In the genomic region with DNA sequence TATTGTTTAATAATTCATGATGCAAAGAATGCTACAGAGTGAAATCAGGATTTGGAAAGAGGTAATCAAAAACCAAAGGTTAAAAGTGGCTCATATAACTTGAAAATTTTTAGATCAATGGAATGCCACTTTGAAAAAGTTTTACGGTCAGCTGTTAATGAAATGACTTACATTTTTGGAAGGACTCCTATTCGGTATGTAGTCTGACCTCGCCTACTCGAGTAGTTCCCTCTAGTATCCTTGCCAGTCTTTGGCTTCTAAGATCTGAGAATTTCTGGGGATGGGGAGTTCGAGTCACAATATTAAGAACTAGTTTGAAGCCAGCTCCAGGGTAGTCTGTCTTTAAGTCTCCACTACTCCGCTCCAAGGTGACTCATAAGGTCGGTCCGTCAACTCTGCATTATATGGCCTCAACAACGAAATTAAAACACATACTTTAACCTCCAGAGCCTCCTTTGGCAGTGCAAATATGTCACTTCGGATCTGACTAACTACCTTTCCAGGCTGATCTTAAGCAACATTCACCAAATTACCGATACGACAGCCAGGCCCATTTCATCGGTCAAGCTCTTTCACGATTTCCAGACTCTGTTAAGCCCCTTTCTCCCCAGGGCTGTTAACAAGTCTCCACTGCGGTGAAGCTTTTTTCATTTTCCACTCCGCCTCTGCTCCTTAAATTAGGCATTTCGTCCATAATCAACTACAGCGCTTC, we compare ENCODE assay signal across 8 cellular contexts. TPM values are rescaled to one million over a fixed set of nuclear protein-coding genes. Genes with fewer than 3 reads are reported as not detected.
DNase-seq lines count a peak whose midpoint lies in the region; ATAC-seq and TF ChIP-seq lines count a peak whose summit lies in the region.

No MANE protein-coding gene starts in this region.

- H3K4me2 ChIP-seq in PC-9: peak overlapping the region; percentile 80

- intact Hi-C loops in PC-9 (cut with micrococcal nuclease; ENCODE audit: unreplicated experiment) (loop anchor here (1.0 to 10.0 kb wide), 4 partner anchors 123 to 354 kb away; a partner anchor contains a TSS), dorsolateral prefrontal cortex (cut with DNase I) (loop anchor here (2.0 to 10.0 kb wide), 5 partner anchors 104 to 254 kb away; a partner anchor contains a TSS)

- peak; percentile 6 for ATAC-seq in GM18502 (IDR thresholded peaks at IDR 0.05; ENCODE audit: poor library complexity, unreplicated experiment)
- ATAC-seq in HG03025 (IDR thresholded peaks at IDR 0.05; ENCODE audit: low FRiP score, unreplicated experiment): peak; percentile 2
- ATAC-seq in memory B cell (ENCODE audit: low read depth): no peak

- no peaks in the 10 kb centered on the region for H3K9me2 ChIP-seq in PC-9 (ENCODE audit: insufficient read depth)

- H3K4me3 ChIP-seq in ACC112 (ENCODE audit: low read depth, low read length) (peak overlapping the region; percentile 84), PC-9 (peak overlapping the region; percentile 74), dorsolateral prefrontal cortex (peak overlapping the region; percentile 63 to 100 (median 95))

- peaks cover 58% of the 10 kb centered on the region for H3K79me2 ChIP-seq in ACC112 (ENCODE audit: control insufficient read depth, insufficient read depth, low read length, unreplicated experiment)
- peaks cover 59% of the 10 kb centered on the region for H3K79me2 ChIP-seq in PC-9 (ENCODE audit: low read depth)

- POLR2A ChIA-PET in PC-9 (lab: Charles Lee; ENCODE audit: unreplicated experiment): interaction anchor here (0.6 to 0.9 kb wide), 6 partner anchors 19 to 1068 kb away, joined by 3 to 10 read pairs (median 4); a partner anchor contains a TSS

- H3K27ac ChIP-seq in ACC112 (ENCODE audit: low read depth, low read length) (peak overlapping the region; percentile 69), PC-9 (peak overlapping the region; percentile 83), dorsolateral prefrontal cortex (peak overlapping the region; percentile 40 to 96 (median 90))

- H2AFZ ChIP-seq in ACC112 (ENCODE audit: low read length, unreplicated experiment) (peak overlapping the region; percentile 58), PC-9 (peak overlapping the region; percentile 92)

- H3K9me3 Mint-ChIP-seq in memory B cell: peaks cover 2% of the 10 kb centered on the region
- H3K9me3 Mint-ChIP-seq in type B pancreatic cell: no peaks in the 10 kb centered on the region

- TF ChIP-seq CTCF in PC-9 (conservative IDR thresholded peaks at IDR 0.05) (no peak), dorsolateral prefrontal cortex (IDR thresholded peaks at IDR 0.05 in 54 of 56, conservative IDR thresholded peaks at IDR 0.05 in 2 of 56; ENCODE audit: low read depth in 1 of 56, partially characterized antibody in 56 of 56) (no peak), type B pancreatic cell (conservative IDR thresholded peaks at IDR 0.05) (no peak)

- DNase-seq in PC-9: peak in 1 of 2 experiments; percentile 63
- DNase-seq in dorsolateral prefrontal cortex: no peak
- no peak for DNase-seq in memory B cell (ENCODE audit: low spot score in 2 of 2)
- no peak for DNase-seq in type B pancreatic cell (ENCODE audit: extremely low spot score, unreplicated experiment)
- no peak for DNase-seq in iPS-NIHi11 (ENCODE audit: low spot score)

- peaks cover 9% of the 10 kb centered on the region for H3K36me3 Mint-ChIP-seq in memory B cell
- peaks cover 14% of the 10 kb centered on the region for H3K36me3 Mint-ChIP-seq in type B pancreatic cell

- no peaks in the 10 kb centered on the region for H3K9me3 ChIP-seq in PC-9 (ENCODE audit: insufficient read depth, low read depth)

- CTCF ChIA-PET in PC-9 (lab: Charles Lee): interaction anchor here (0.8 kb wide), 1 partner anchor 199 kb away, joined by 5 read pairs; no protein-coding TSS in a partner anchor

- peaks cover 29% of the 10 kb centered on the region for H4K20me1 ChIP-seq in PC-9 (ENCODE audit: insufficient read depth)

- H3K4me3 Mint-ChIP-seq in memory B cell (peak overlapping the region; percentile 98), type B pancreatic cell (peak overlapping the region; percentile 100)

- H3K4me1 Mint-ChIP-seq in memory B cell: peaks cover 23% of the 10 kb centered on the region
- peaks cover 21% of the 10 kb centered on the region for H3K4me1 Mint-ChIP-seq in type B pancreatic cell (ENCODE audit: unreplicated experiment)

- H3K4me1 ChIP-seq in ACC112 (ENCODE audit: control insufficient read depth, insufficient read depth, low read length, unreplicated experiment) (peaks cover 21% of the 10 kb centered on the region), PC-9 (replicated peaks; ENCODE audit: insufficient read depth) (peaks cover 28% of the 10 kb centered on the region)

- TSS peak; percentile 70 for BruUV-seq in PC-9 (replicated peaks; lab: Mats Ljungman, UMichigan)

- H3K27me3 ChIP-seq in ACC112 (ENCODE audit: insufficient read depth, low read length): no peaks in the 10 kb centered on the region
- H3K27me3 ChIP-seq in PC-9 (ENCODE audit: insufficient read depth, low read depth): no peaks in the 10 kb centered on the region
- no peaks in the 10 kb centered on the region for H3K27me3 ChIP-seq in dorsolateral prefrontal cortex

- H3K36me3 ChIP-seq in ACC112 (ENCODE audit: insufficient read depth, low read length) (peaks cover 7% of the 10 kb centered on the region; the same call in 1 of the 2 replicates), PC-9 (ENCODE audit: low read depth) (peaks cover 7% of the 10 kb centered on the region; the same call in 1 of the 2 replicates)

- peak overlapping the region; percentile 99 for H3K27ac Mint-ChIP-seq in memory B cell
- peak overlapping the region; percentile 100 for H3K27ac Mint-ChIP-seq in type B pancreatic cell

- peaks cover 37% of the 10 kb centered on the region for H3F3A ChIP-seq in PC-9 (ENCODE audit: insufficient read depth, low read depth)

- H3K27me3 Mint-ChIP-seq in memory B cell: no peaks in the 10 kb centered on the region
- H3K27me3 Mint-ChIP-seq in type B pancreatic cell: no peaks in the 10 kb centered on the region

RNA-seq across cellular contexts. Expression of a gene that starts 0.7 kb away (rescaled TPM):
- total RNA-seq in PC-9 (2021) (43.8 and 51.7 TPM in 2 replicates), dorsolateral prefrontal cortex (10 to 100 TPM; 28.2 to 47.1 (median 37.9) TPM), type B pancreatic cell (ENCODE audit: low replicate concordance) (47.4 and 61.2 TPM in 2 replicates)

RNA-seq across cellular contexts. Expression of a gene that starts 1.7 kb away (rescaled TPM):
- total RNA-seq in PC-9 (2021) (55.9 and 59.3 TPM in 2 replicates), dorsolateral prefrontal cortex (10 to 100 TPM; 32.6 to 75.9 (median 53.6) TPM), type B pancreatic cell (ENCODE audit: low replicate concordance) (47.2 and 56.1 TPM in 2 replicates)

RNA-seq across cellular contexts. Expression of a gene that starts 20.6 kb away (rescaled TPM):
- total RNA-seq in PC-9 (2021) (0.40 TPM in 1 of 2 replicates, not detected in the other), dorsolateral prefrontal cortex (1 to 10 TPM in 114 of 120 experiments, under 1 TPM in 5, not detected in 1; 0.67 to 6.9 (median 2.2) TPM), type B pancreatic cell (ENCODE audit: low replicate concordance) (1.3 and 1.7 TPM in 2 replicates)
